16 cellular contexts compared by ENCODE assay signal in the genomic region with DNA sequence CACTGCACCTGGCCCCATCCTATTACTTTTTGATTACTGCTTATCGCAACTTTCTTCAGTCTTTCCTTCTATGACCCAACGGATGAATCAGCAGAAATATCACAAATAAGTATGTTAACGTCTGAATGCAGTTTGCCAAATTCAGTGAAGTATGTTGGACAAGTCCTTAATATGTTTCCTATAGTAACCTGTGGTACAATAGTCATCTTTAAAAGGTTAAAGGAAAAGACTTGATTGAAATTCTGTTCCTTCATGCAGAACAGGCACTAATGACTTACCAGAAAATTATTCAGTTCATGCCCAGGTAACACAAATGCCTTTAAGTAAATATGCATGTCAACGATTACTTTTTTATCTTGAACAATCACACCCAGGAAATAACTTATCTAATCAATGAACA.
DNase-seq lines count a peak whose midpoint lies in the region; ATAC-seq and TF ChIP-seq lines count a peak whose summit lies in the region.
"Had no signal": no experiment of that assay in that cellular context is flagged by ENCODE, and none has a peak within 500 bp of the region (broad histone marks: within the 10 kb centered on the region; RNA-seq: fewer than 3 reads in every experiment).

No MANE protein-coding gene starts in this region.

- H3K9me3 ChIP-seq in uterus = no peaks in the 10 kb centered on the region
- no peaks in the 10 kb centered on the region for H3K9me3 ChIP-seq in adrenal gland (replicated peaks in 1 of 3)

- TF ChIP-seq POLR2A in uterus (IDR thresholded peaks at IDR 0.05) = no peak
- no peak for TF ChIP-seq POLR2A in adrenal gland (IDR thresholded peaks at IDR 0.05)

- H3K27me3 ChIP-seq in kidney epithelial cell (ENCODE audit: control insufficient read depth, insufficient read depth, low read length) (no peaks in the 10 kb centered on the region), uterus (no peaks in the 10 kb centered on the region), adrenal gland (no peaks in the 10 kb centered on the region)

- 86 to 91% (median 87%) methylated on average over 4 of the region's 4 CpGs for WGBS in adrenal gland, 4 donors

- H3K4me1 ChIP-seq in uterus = no peaks in the 10 kb centered on the region
- no peaks in the 10 kb centered on the region for H3K4me1 ChIP-seq in adrenal gland (replicated peaks in 1 of 2)

- no peak for TF ChIP-seq CTCF in epithelial cell of proximal tubule (conservative IDR thresholded peaks at IDR 0.05; ENCODE audit: low read depth, low read length)
- no peak for TF ChIP-seq CTCF in kidney epithelial cell (IDR thresholded peaks at IDR 0.05; ENCODE audit: insufficient read depth, low read length, poor library complexity, severe bottlenecking)
- TF ChIP-seq CTCF in nephron (IDR thresholded peaks at IDR 0.05; ENCODE audit: unreplicated experiment in 3 of 3) = no peak
- no peak for TF ChIP-seq CTCF in uterus (IDR thresholded peaks at IDR 0.05)
- no peak for TF ChIP-seq CTCF in adrenal gland (IDR thresholded peaks at IDR 0.05)

- H3K36me3 Mint-ChIP-seq in nephron (ENCODE audit: low read depth) = no peaks in the 10 kb centered on the region
- H3K36me3 Mint-ChIP-seq: CD4-positive, alpha-beta memory T cell had no signal

- no peak for ATAC-seq in GM18858 (IDR thresholded peaks at IDR 0.05; ENCODE audit: unreplicated experiment)

- intact Hi-C loops in uterus (cut with DNase I; ENCODE audit: low total_unique reads) (no loop called here), adrenal gland (cut with DNase I) (no loop called here)

- H3K27me3 Mint-ChIP-seq in nephron (ENCODE audit: low read depth) = no peaks in the 10 kb centered on the region

- H3K4me1 Mint-ChIP-seq in nephron = peaks cover 32% of the 10 kb centered on the region
- H3K4me1 Mint-ChIP-seq: CD4-positive, alpha-beta memory T cell had no signal

- H3K27ac ChIP-seq in uterus (peak overlapping the region; percentile 43 to 83), adrenal gland (no peak overlapping the region)

- DNase-seq in epithelial cell of proximal tubule (ENCODE audit: low read depth) (peak; percentile 7), kidney epithelial cell (ENCODE audit: low read depth) (peak; percentile 28), uterus (no peak), adrenal gland (no peak), NCI-H2081 (lab: John Stamatoyannopoulos, UW) (no peak), hepatic stellate cell (ENCODE audit: low spot score) (no peak)
- DNase-seq: C1 segment of cervical spinal cord; Calu3; CD4-positive, alpha-beta memory T cell; COR-L47; DMS153; DND-41; H7; HCEC 1CT had no signal

- H3K36me3 ChIP-seq in kidney epithelial cell (ENCODE audit: control insufficient read depth, insufficient read depth, low read length) (no peaks in the 10 kb centered on the region), uterus (no peaks in the 10 kb centered on the region), adrenal gland (replicated peaks in 1 of 2) (no peaks in the 10 kb centered on the region)

- H3K27ac Mint-ChIP-seq in nephron = peak overlapping the region in 2 of 3 experiments; percentile 57 to 65
- H3K27ac Mint-ChIP-seq: CD4-positive, alpha-beta memory T cell had no signal

- H3K9me3 Mint-ChIP-seq in nephron = peaks cover 2% of the 10 kb centered on the region

- no peak overlapping the region for H3K4me3 Mint-ChIP-seq in nephron
- H3K4me3 Mint-ChIP-seq: CD4-positive, alpha-beta memory T cell had no signal

- H3K4me3 ChIP-seq in epithelial cell of proximal tubule (ENCODE audit: low read depth, low read length) (no peak overlapping the region), kidney epithelial cell (ENCODE audit: low read depth, low read length) (no peak overlapping the region), uterus (no peak overlapping the region), adrenal gland (no peak overlapping the region)

Comparison
In these comparisons a context has a peak if more than half of its experiments do, and no peak if none do; other contexts are left out.
1. DNase-seq: peak in epithelial cell of proximal tubule (single experiment) and kidney epithelial cell (single experiment); none in uterus (0 of 2), adrenal gland (0 of 7), NCI-H2081 (0 of 2) and hepatic stellate cell (single experiment).
2. H3K27ac ChIP-seq: peak in uterus (2 of 2); none in adrenal gland (0 of 5).